ENCODE assay signal across 8 cellular contexts in the genomic region with DNA sequence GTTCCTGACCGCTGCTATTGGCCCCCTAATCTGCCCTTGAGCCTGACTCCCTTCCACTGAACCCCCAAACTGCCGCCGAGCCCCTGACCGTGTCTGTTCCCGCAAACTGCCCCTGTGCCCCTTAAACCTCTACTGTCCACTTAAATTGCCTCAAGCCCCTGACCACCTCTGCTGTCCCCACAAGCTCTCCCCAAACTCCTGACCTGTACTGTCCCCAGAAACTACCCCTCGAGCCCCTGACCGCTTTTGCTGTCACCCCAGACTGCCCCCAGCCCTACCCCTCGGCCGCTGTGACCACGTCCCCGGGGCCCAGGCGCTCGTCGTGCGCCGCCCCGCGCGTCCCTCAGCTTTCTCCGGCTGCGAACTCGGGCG. TPM values are rescaled to one million over a fixed set of nuclear protein-coding genes. Genes with fewer than 3 reads are reported as not detected.
DNase-seq lines count a peak whose midpoint lies in the region; ATAC-seq and TF ChIP-seq lines count a peak whose summit lies in the region.

No MANE protein-coding gene starts in this region.

- peaks cover 11% of the 10 kb centered on the region for H3K27me3 Mint-ChIP-seq in nephron progenitor cell (ENCODE audit: low read depth, poor library complexity)

- H3K4me1 Mint-ChIP-seq in nephron progenitor cell, result peaks cover 15% of the 10 kb centered on the region

- TF ChIP-seq CTCF in C4-2B (conservative IDR thresholded peaks at IDR 0.05) (no peak), nephron progenitor cell (IDR thresholded peaks at IDR 0.05) (no peak)

- H3K36me3 ChIP-seq in ectodermal cell (ENCODE audit: control insufficient read depth, insufficient read depth, low read length), result no peaks in the 10 kb centered on the region

- H3K36me3 Mint-ChIP-seq in nephron progenitor cell (ENCODE audit: low read depth), result peaks cover 24% of the 10 kb centered on the region

- no peak for DNase-seq in Jurkat, Clone E6-1 (ENCODE audit: low read depth, low spot score)
- DNase-seq in nephron progenitor cell (no peak), pons (ENCODE audit: low spot score) (no peak), islet precursor cell (no peak)

- peak overlapping the region; percentile 90 for H3K4me3 ChIP-seq in Jurkat, Clone E6-1 (ENCODE audit: low read length)
- peak overlapping the region; percentile 90 for H3K4me3 ChIP-seq in ectodermal cell (ENCODE audit: insufficient read depth, low read depth, low read length)

- ATAC-seq in HG02973 (IDR thresholded peaks at IDR 0.05; ENCODE audit: unreplicated experiment), result no peak
- ATAC-seq in GM21528 (IDR thresholded peaks at IDR 0.05; ENCODE audit: low FRiP score, unreplicated experiment), result no peak

- peaks cover 12% of the 10 kb centered on the region for H3K9me3 Mint-ChIP-seq in nephron progenitor cell

- 5 to 6% methylated on average over 23 of the region's 23 CpGs for WGBS in ectodermal cell, 2 experiments

- peaks cover 7% of the 10 kb centered on the region for H3K4me1 ChIP-seq in ectodermal cell (ENCODE audit: control insufficient read depth, insufficient read depth, low read length)

- no peaks in the 10 kb centered on the region for H3K27me3 ChIP-seq in ectodermal cell (ENCODE audit: control insufficient read depth, insufficient read depth, low read length, poor library complexity, severe bottlenecking)

- H3K9me3 ChIP-seq in ectodermal cell (ENCODE audit: control insufficient read depth, low read length), result no peaks in the 10 kb centered on the region

- H3K4me3 Mint-ChIP-seq in nephron progenitor cell, result peak overlapping the region; percentile 90

- no peak overlapping the region for H3K27ac Mint-ChIP-seq in nephron progenitor cell

- peak overlapping the region; percentile 74 for H3K27ac ChIP-seq in C4-2B
- H3K27ac ChIP-seq in ectodermal cell (ENCODE audit: insufficient read depth, low read depth, low read length, poor library complexity, severe bottlenecking), result no peak overlapping the region

RNA-seq across cellular contexts. Expression of a gene that starts 0.4 kb away (rescaled TPM):
- 6.5 TPM for polyA plus RNA-seq in Jurkat, Clone E6-1 (2012; ENCODE audit: insufficient read depth, insufficient read length)
- 9.6 TPM for polyA plus RNA-seq in ectodermal cell (2013, experiment 1 of 4)
- polyA plus RNA-seq in ectodermal cell (2013, experiment 2 of 4), result 9.6 TPM
- polyA plus RNA-seq in ectodermal cell (2013, experiment 3 of 4), result 9.5 TPM
- polyA plus RNA-seq in ectodermal cell (2013, experiment 4 of 4), result 11.5 TPM

RNA-seq across cellular contexts. Expression of a gene that starts 33.0 kb away (rescaled TPM):
- polyA plus RNA-seq in Jurkat, Clone E6-1 (2012; ENCODE audit: insufficient read depth, insufficient read length), result 9.1 TPM
- 0.26 TPM for polyA plus RNA-seq in ectodermal cell (2013, experiment 1 of 4)
- 0.27 TPM for polyA plus RNA-seq in ectodermal cell (2013, experiment 2 of 4)
- 0.64 TPM for polyA plus RNA-seq in ectodermal cell (2013, experiment 3 of 4)
- 0.89 TPM for polyA plus RNA-seq in ectodermal cell (2013, experiment 4 of 4)

RNA-seq across cellular contexts. Expression of a gene that starts 43.7 kb away (rescaled TPM):
- 9.2 TPM for polyA plus RNA-seq in Jurkat, Clone E6-1 (2012; ENCODE audit: insufficient read depth, insufficient read length)
- polyA plus RNA-seq in ectodermal cell (2013, experiment 1 of 4), result 6.9 TPM
- 5.9 TPM for polyA plus RNA-seq in ectodermal cell (2013, experiment 2 of 4)
- 5.5 TPM for polyA plus RNA-seq in ectodermal cell (2013, experiment 3 of 4)
- polyA plus RNA-seq in ectodermal cell (2013, experiment 4 of 4), result 5.7 TPM
